Comparison of ENCODE assay signal across 21 cellular contexts in genomic region chr12:14325716-14326343, GRCh38.
"Had no signal": no experiment of that assay in that cellular context is flagged by ENCODE, and none has a peak within 500 bp of the region (broad histone marks: within the 10 kb centered on the region; RNA-seq: fewer than 3 reads in every experiment).

No MANE protein-coding gene starts in this region.

- H3K9ac ChIP-seq: KMS-11, SK-N-SH had no signal

- H3K4me2 ChIP-seq: KMS-11, SK-N-SH had no signal

- FAIRE-seq: HTR-8/SVneo, RCC 7860 had no signal

- H3K27ac ChIP-seq: HL-60, KMS-11 had no signal

- ATAC-seq: T-cell had no signal

- DNase-seq: MV-4-11, NCI-H1048, NCI-H1105, NCI-H1417, NCI-H1436 treated with DMSO at 0.1 percent for 48 hours, NCI-H1694, NCI-H187 treated with DMSO at 0.1 percent for 48 hours, NCI-H2029 treated with DMSO at 0.1 percent for 48 hours, NCI-H2227 treated with DMSO at 0.1 percent for 48 hours, NCI-H524, NCI-H526 treated with DMSO at 0.1 percent for 48 hours, NCI-H774, Right ventricle myocardium superior, RPMI8226, SK-N-SH, SW 1271, T-cell had no signal

- H3K9me3 ChIP-seq: SK-N-SH had no signal
